1 cellular context compared by ENCODE assay signal in genomic region chr5:174828786-174829510, GRCh38.
TF ChIP-seq lines count a peak whose summit lies in the region.

No MANE protein-coding gene starts in this region.

TF ChIP-seq in HEK293, 187 proteins besides CTCF, POLR2A, EP300 and RAD21 (continued from another document):
- TF ChIP-seq PRDM6 (tag by site-specific recombination; IDR thresholded peaks at IDR 0.05): peak; percentile 19; the same call in 1 of the 2 replicates
- TF ChIP-seq ZNF629 (tag by site-specific recombination; IDR thresholded peaks at IDR 0.05): peak; percentile 60
- peak; percentile 65 for TF ChIP-seq ZEB2 (tag by site-specific recombination; IDR thresholded peaks at IDR 0.05)
- TF ChIP-seq MYNN (tag by site-specific recombination; IDR thresholded peaks at IDR 0.05; ENCODE audit: borderline replicate concordance): no peak
- 0 out of 2 replicates have a peak, but pooled peaks have one; percentile 19 for TF ChIP-seq HIC1 (tag by site-specific recombination; IDR thresholded peaks at IDR 0.05)
- peak; percentile 40; the same call in 1 of the 2 replicates for TF ChIP-seq ZXDB (tag by site-specific recombination; IDR thresholded peaks at IDR 0.05)
- TF ChIP-seq ZNF843 (tag by site-specific recombination; IDR thresholded peaks at IDR 0.05): peak; percentile 48; the same call in 1 of the 2 replicates
